21 cellular contexts compared by ENCODE assay signal in the genomic region with DNA sequence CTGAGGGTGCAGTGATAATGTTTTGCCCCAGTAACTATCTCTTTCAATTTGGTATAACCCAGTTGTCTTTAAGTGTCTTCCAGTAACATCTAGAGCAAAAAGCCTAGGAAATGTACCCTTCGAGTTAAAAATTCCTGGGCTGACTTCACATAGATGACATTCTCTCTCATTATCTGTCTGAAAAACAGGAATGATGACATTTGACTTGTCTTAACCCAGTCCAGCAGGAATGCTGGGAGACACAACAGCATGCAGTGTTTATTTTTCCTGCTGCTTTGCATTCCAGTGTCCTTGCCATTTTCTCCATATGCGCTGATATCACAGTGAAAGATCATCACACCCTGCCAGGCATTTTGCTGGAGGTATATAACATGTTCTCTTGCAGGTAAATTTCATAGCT.
DNase-seq lines count a peak whose midpoint lies in the region; ATAC-seq, FAIRE-seq and TF ChIP-seq lines count a peak whose summit lies in the region.
"Had no signal": no experiment of that assay in that cellular context is flagged by ENCODE, and none has a peak within 500 bp of the region (broad histone marks: within the 10 kb centered on the region; RNA-seq: fewer than 3 reads in every experiment).

No MANE protein-coding gene starts in this region.

- H3K4me1 Mint-ChIP-seq in astrocyte (ENCODE audit: low read depth, unreplicated experiment) = peaks cover 49% of the 10 kb centered on the region
- peaks cover 13% of the 10 kb centered on the region for H3K4me1 Mint-ChIP-seq in activated CD4-positive, alpha-beta memory T cell treated with anti-CD3 and anti-CD28 coated beads, Interleukin-2, amount 10 ng/mL, durations not matched to agents 7 days and 5 days
- H3K4me1 Mint-ChIP-seq in CD4-positive, alpha-beta memory T cell = peaks cover 0 to 4% (median 0%) of the 10 kb centered on the region in 4 donors
- H3K4me1 Mint-ChIP-seq: activated naive CD4-positive, alpha-beta T cell treated with anti-CD3 and anti-CD28 coated beads, Interleukin-2, amount 50 U/mL, for 24 hours had no signal

- H3K79me2 ChIP-seq in astrocyte (ENCODE audit: insufficient read depth, low read length) = no peaks in the 10 kb centered on the region

- peak overlapping the region; percentile 56 for H3K9ac ChIP-seq in astrocyte (ENCODE audit: low read length)

- no peaks in the 10 kb centered on the region for H4K20me1 ChIP-seq in astrocyte (ENCODE audit: insufficient read depth, low read length)

- peak overlapping the region; percentile 11 for H3K4me3 Mint-ChIP-seq in astrocyte (ENCODE audit: unreplicated experiment)
- H3K4me3 Mint-ChIP-seq in activated CD4-positive, alpha-beta memory T cell treated with anti-CD3 and anti-CD28 coated beads, Interleukin-2, amount 10 ng/mL, durations not matched to agents 7 days and 5 days = no peak overlapping the region
- no peak overlapping the region for H3K4me3 Mint-ChIP-seq in CD4-positive, alpha-beta memory T cell
- H3K4me3 Mint-ChIP-seq: activated CD4-positive, alpha-beta T cell treated with anti-CD3 and anti-CD28 coated beads, Interleukin-2, amount 10 ng/mL, durations not matched to agents 7 days and 5 days; activated naive CD4-positive, alpha-beta T cell treated with anti-CD3 and anti-CD28 coated beads, Interleukin-2, amount 50 U/mL, for 24 hours; activated T-cell treated with anti-CD3 and anti-CD28 coated beads, Interleukin-2, amount 50 U/mL, for 24 hours; type B pancreatic cell had no signal

- CTCF ChIA-PET in A549 (lab: Yijun Ruan, JAX) (no interaction called here), HEK293 (lab: Yijun Ruan, JAX) (interaction anchor here (0.6 to 0.7 kb wide), 4 partner anchors 20 to 534 kb away, joined by 3 read pairs; no protein-coding TSS in a partner anchor)
- CTCF ChIA-PET in activated CD4-positive, alpha-beta memory T cell treated with anti-CD3 and anti-CD28 coated beads, Interleukin-2, amount 10 ng/mL, durations not matched to agents 7 days and 5 days (lab: Charles Lee) = no interaction called here
- CTCF ChIA-PET in CD4-positive, alpha-beta memory T cell (lab: Charles Lee; ENCODE audit: partially characterized antibody) = interaction anchor here (0.7 to 1.9 kb wide), 2 partner anchors 8 to 23 kb away, joined by 3 to 6 read pairs; no protein-coding TSS in a partner anchor

- H3K4me1 ChIP-seq in A549 = peaks cover 15% of the 10 kb centered on the region; the same call in 2 of the 3 replicates
- H3K4me1 ChIP-seq in HEK293 (ENCODE audit: control insufficient read depth, insufficient read depth, low read length) = no peaks in the 10 kb centered on the region
- H3K4me1 ChIP-seq in astrocyte (ENCODE audit: insufficient read depth, low read length) = peaks cover 25% of the 10 kb centered on the region
- H3K4me1 ChIP-seq in CD4-positive, alpha-beta memory T cell (ENCODE audit: insufficient read depth, low read length) = no peaks in the 10 kb centered on the region

- H3K9me3 ChIP-seq in A549 = no peaks in the 10 kb centered on the region
- no peaks in the 10 kb centered on the region for H3K9me3 ChIP-seq in HEK293 (ENCODE audit: control insufficient read depth, insufficient read depth, low read depth, low read length)
- no peaks in the 10 kb centered on the region for H3K9me3 ChIP-seq in astrocyte (ENCODE audit: insufficient read depth, low read depth, low read length)
- no peaks in the 10 kb centered on the region for H3K9me3 ChIP-seq in CD4-positive, alpha-beta memory T cell (ENCODE audit: control insufficient read depth in 1 of 2, low read length in 2 of 2)

- no peak overlapping the region for H3K4me3 ChIP-seq in A549
- no peak overlapping the region for H3K4me3 ChIP-seq in HEK293 (ENCODE audit: low read depth, low read length)
- H3K4me3 ChIP-seq in astrocyte (ENCODE audit: insufficient read depth, low read depth, low read length) = no peak overlapping the region
- no peak overlapping the region for H3K4me3 ChIP-seq in CD4-positive, alpha-beta memory T cell (ENCODE audit: low read length in 2 of 2)

- peak overlapping the region; percentile 90 for H3K27ac Mint-ChIP-seq in astrocyte (ENCODE audit: unreplicated experiment)
- H3K27ac Mint-ChIP-seq in activated CD4-positive, alpha-beta memory T cell treated with anti-CD3 and anti-CD28 coated beads, Interleukin-2, amount 10 ng/mL, durations not matched to agents 7 days and 5 days = no peak overlapping the region
- H3K27ac Mint-ChIP-seq in CD4-positive, alpha-beta memory T cell = no peak overlapping the region
- H3K27ac Mint-ChIP-seq: activated CD4-positive, alpha-beta T cell treated with anti-CD3 and anti-CD28 coated beads, Interleukin-2, amount 10 ng/mL, durations not matched to agents 7 days and 5 days; activated naive CD4-positive, alpha-beta T cell treated with anti-CD3 and anti-CD28 coated beads, Interleukin-2, amount 50 U/mL, for 24 hours; activated T-cell treated with anti-CD3 and anti-CD28 coated beads, Interleukin-2, amount 50 U/mL, for 24 hours; progenitor cell of endocrine pancreas; type B pancreatic cell had no signal

- H3K27ac ChIP-seq in A549 (peak overlapping the region in 1 of 2 experiments; percentile 51; a peak in 2 of 6 replicates), HEK293 (ENCODE audit: extremely low read depth, low read depth, low read length) (no peak overlapping the region), astrocyte (ENCODE audit: low read depth, low read length) (peak overlapping the region; percentile 49)
- no peak overlapping the region for H3K27ac ChIP-seq in CD4-positive, alpha-beta memory T cell (ENCODE audit: low read depth, low read length)

- TF ChIP-seq CTCF in A549 (IDR thresholded peaks at IDR 0.05) = no peak
- TF ChIP-seq CTCF in HEK293 (tag by site-specific recombination; IDR thresholded peaks at IDR 0.05) = no peak
- TF ChIP-seq CTCF in astrocyte (IDR thresholded peaks at IDR 0.05; ENCODE audit: insufficient read depth, low read depth, low read length) = no peak

- intact Hi-C loops in CD4-positive, alpha-beta memory T cell (cut with micrococcal nuclease) = loop anchor here (10.0 kb wide), 1 partner anchor 277 kb away; no protein-coding TSS in a partner anchor

- H3K36me3 ChIP-seq in HEK293 (ENCODE audit: control insufficient read depth in 2 of 2, insufficient read depth in 1 of 2, low read length in 2 of 2) (peaks cover 6 to 20% of the 10 kb centered on the region in 2 experiments; a peak in 2 of 3 replicates), astrocyte (ENCODE audit: insufficient read depth, low read length) (peaks cover 2% of the 10 kb centered on the region)
- no peaks in the 10 kb centered on the region for H3K36me3 ChIP-seq in CD4-positive, alpha-beta memory T cell (ENCODE audit: insufficient read depth, low read length)

- no peak for TF ChIP-seq POLR2A in A549 (IDR thresholded peaks at IDR 0.05; ENCODE audit: low read length)

- H3K36me3 Mint-ChIP-seq in astrocyte (ENCODE audit: low read depth, unreplicated experiment) = peaks cover 26% of the 10 kb centered on the region
- no peaks in the 10 kb centered on the region for H3K36me3 Mint-ChIP-seq in activated CD4-positive, alpha-beta memory T cell treated with anti-CD3 and anti-CD28 coated beads, Interleukin-2, amount 10 ng/mL, durations not matched to agents 7 days and 5 days (ENCODE audit: low read depth)
- no peaks in the 10 kb centered on the region for H3K36me3 Mint-ChIP-seq in CD4-positive, alpha-beta memory T cell
- H3K36me3 Mint-ChIP-seq: activated naive CD4-positive, alpha-beta T cell treated with anti-CD3 and anti-CD28 coated beads, Interleukin-2, amount 50 U/mL, for 24 hours had no signal

- POLR2A ChIA-PET in A549 (lab: Yijun Ruan, JAX) = no interaction called here
- POLR2A ChIA-PET in HEK293 (lab: Yijun Ruan, JAX) = no interaction called here
- POLR2A ChIA-PET in activated CD4-positive, alpha-beta memory T cell treated with anti-CD3 and anti-CD28 coated beads, Interleukin-2, amount 10 ng/mL, durations not matched to agents 7 days and 5 days (lab: Charles Lee) = no interaction called here
- POLR2A ChIA-PET in CD4-positive, alpha-beta memory T cell (lab: Charles Lee; ENCODE audit: partially characterized antibody) = no interaction called here

- WGBS in A549 (ENCODE audit: missing lambda C conversion rate) = 29% methylated on average over 2 of the region's 2 CpGs

- ATAC-seq in A549 = peak in 1 of 2 experiments; percentile 44; a peak in 3 of 6 replicates
- ATAC-seq: left colon had no signal

- no peaks in the 10 kb centered on the region for H3K27me3 Mint-ChIP-seq in astrocyte (ENCODE audit: low read depth, unreplicated experiment)
- peaks cover 19% of the 10 kb centered on the region for H3K27me3 Mint-ChIP-seq in activated CD4-positive, alpha-beta memory T cell treated with anti-CD3 and anti-CD28 coated beads, Interleukin-2, amount 10 ng/mL, durations not matched to agents 7 days and 5 days
- H3K27me3 Mint-ChIP-seq in CD4-positive, alpha-beta memory T cell = peaks cover 10 to 12% of the 10 kb centered on the region in 2 donors
- H3K27me3 Mint-ChIP-seq: activated naive CD4-positive, alpha-beta T cell treated with anti-CD3 and anti-CD28 coated beads, Interleukin-2, amount 50 U/mL, for 24 hours; progenitor cell of endocrine pancreas; type B pancreatic cell had no signal

- FAIRE-seq in A549 (lab: Jason Lieb, UNC) (no peak), astrocyte (lab: Jason Lieb, UNC) (peak; percentile 83)
- FAIRE-seq: bronchial epithelial cell, G401.6 had no signal

- peak overlapping the region; percentile 37 for H3K4me2 ChIP-seq in A549
- peak overlapping the region; percentile 39 for H3K4me2 ChIP-seq in astrocyte (ENCODE audit: low read length)

- TF ChIP-seq RAD21 in A549 (conservative IDR thresholded peaks at IDR 0.05 in 1 of 2, IDR thresholded peaks at IDR 0.05 in 1 of 2) = no peak

- no peak for TF ChIP-seq EP300 in A549 (IDR thresholded peaks at IDR 0.05)

- no peaks in the 10 kb centered on the region for H3K9me3 Mint-ChIP-seq in astrocyte (ENCODE audit: unreplicated experiment)
- no peaks in the 10 kb centered on the region for H3K9me3 Mint-ChIP-seq in activated CD4-positive, alpha-beta memory T cell treated with anti-CD3 and anti-CD28 coated beads, Interleukin-2, amount 10 ng/mL, durations not matched to agents 7 days and 5 days
- H3K9me3 Mint-ChIP-seq in CD4-positive, alpha-beta memory T cell = no peaks in the 10 kb centered on the region
- H3K9me3 Mint-ChIP-seq: activated CD4-positive, alpha-beta T cell treated with anti-CD3 and anti-CD28 coated beads, Interleukin-2, amount 10 ng/mL, durations not matched to agents 7 days and 5 days; activated naive CD4-positive, alpha-beta T cell treated with anti-CD3 and anti-CD28 coated beads, Interleukin-2, amount 50 U/mL, for 24 hours; activated T-cell treated with anti-CD3 and anti-CD28 coated beads, Interleukin-2, amount 50 U/mL, for 24 hours; type B pancreatic cell had no signal

- DNase-seq in A549 (ENCODE audit: low read depth in 1 of 2, low spot score in 1 of 2) = peak in 1 of 2 experiments; percentile 19
- peak; percentile 69 for DNase-seq in astrocyte (ENCODE audit: low read depth)
- peak; percentile 79 for DNase-seq in islet precursor cell
- DNase-seq in NCI-H774 (lab: John Stamatoyannopoulos, UW) = no peak
- no peak for DNase-seq in activated CD4-positive, alpha-beta memory T cell treated with anti-CD3 and anti-CD28 coated beads, Interleukin-2, amount 10 ng/mL, durations not matched to agents 7 days and 5 days
- DNase-seq in CD4-positive, alpha-beta memory T cell = no peak
- no peak for DNase-seq in activated T-cell treated with anti-CD3 and anti-CD28 coated beads for 4 hours
- DNase-seq: ACHN; activated CD4-positive, alpha-beta T cell treated with anti-CD3 and anti-CD28 coated beads, Interleukin-2, amount 10 ng/mL, durations not matched to agents 7 days and 5 days; activated T-cell treated with anti-CD3 and anti-CD28 coated beads, Interleukin-2, amount 50 U/mL, for 24 hours; left colon; NCI-H2029 treated with DMSO at 0.1 percent for 48 hours; NCI-H510A; Right ventricle myocardium superior; stimulated activated naive CD4-positive, alpha-beta T cell treated with Interleukin-2 at 50 U/mL for 16 hours had no signal

- H3K27me3 ChIP-seq in astrocyte (ENCODE audit: insufficient read depth, low read length) = no peaks in the 10 kb centered on the region
- H3K27me3 ChIP-seq in CD4-positive, alpha-beta memory T cell (ENCODE audit: insufficient read depth, low read length) = no peaks in the 10 kb centered on the region

- no peak overlapping the region for H2AFZ ChIP-seq in astrocyte (ENCODE audit: low read depth, low read length)

Comparison
In these comparisons a context has a peak if more than half of its experiments do, and no peak if none do; other contexts are left out.
1. DNase-seq: peak in astrocyte (single experiment) and islet precursor cell (single experiment); none in NCI-H774 (single experiment), activated CD4-positive, alpha-beta memory T cell treated with anti-CD3 and anti-CD28 coated beads, Interleukin-2, amount 10 ng/mL, durations not matched to agents 7 days and 5 days (single experiment), CD4-positive, alpha-beta memory T cell (0 of 5) and activated T-cell treated with anti-CD3 and anti-CD28 coated beads for 4 hours (single experiment).
2. CTCF ChIA-PET loops: an anchor here in HEK293 (0.6 to 0.7 kb wide) and CD4-positive, alpha-beta memory T cell (0.7 to 1.9 kb wide); none called in A549 and activated CD4-positive, alpha-beta memory T cell treated with anti-CD3 and anti-CD28 coated beads, Interleukin-2, amount 10 ng/mL, durations not matched to agents 7 days and 5 days.